In genomic region chr1:192880191-192880590, GRCh38 we compare ENCODE assay signal across 26 cellular contexts.
"Had no signal": no experiment of that assay in that cellular context is flagged by ENCODE, and none has a peak within 500 bp of the region (broad histone marks: within the 10 kb centered on the region; RNA-seq: fewer than 3 reads in every experiment).

No MANE protein-coding gene starts in this region.

- H3K27me3 Mint-ChIP-seq: progenitor cell of endocrine pancreas had no signal

- H3K27ac ChIP-seq: left lung, parathyroid adenoma, suprapubic skin, thyroid gland, vagina had no signal

- ATAC-seq: effector memory CD8-positive, alpha-beta T cell; natural killer cell; sciatic nerve; stimulated activated naive CD8-positive, alpha-beta T cell treated with anti-CD3 and anti-CD28 coated beads, Interleukin-15, amount 100 ng/mL, for 72 hours had no signal

- H3K4me3 ChIP-seq: heart right ventricle, left lung, lung, smooth muscle cell, suprapubic skin, thyroid gland, vagina had no signal

- H3K9me3 ChIP-seq: left lung, suprapubic skin, thyroid gland, vagina had no signal

- H3K79me2 ChIP-seq: parathyroid adenoma had no signal

- H3K4me2 ChIP-seq: smooth muscle cell had no signal

- H3K4me1 ChIP-seq: parathyroid adenoma, thyroid gland had no signal

- H2AFZ ChIP-seq: parathyroid adenoma had no signal

- H3K4me1 Mint-ChIP-seq: memory B cell; neural crest cell; stimulated activated naive CD8-positive, alpha-beta T cell treated with anti-CD3 and anti-CD28 coated beads, Interleukin-15, amount 100 ng/mL, for 72 hours had no signal

- H3K9me3 Mint-ChIP-seq: effector memory CD8-positive, alpha-beta T cell; memory B cell; natural killer cell; neural crest cell; stimulated activated naive CD8-positive, alpha-beta T cell treated with anti-CD3 and anti-CD28 coated beads, Interleukin-15, amount 100 ng/mL, for 72 hours had no signal

- H3K9ac ChIP-seq: parathyroid adenoma had no signal

- H3K27me3 ChIP-seq: heart right ventricle, left lung, suprapubic skin, thyroid gland, vagina had no signal

- H3K36me3 ChIP-seq: heart right ventricle, left lung, suprapubic skin, thyroid gland, vagina had no signal

- H3K27ac Mint-ChIP-seq: effector memory CD8-positive, alpha-beta T cell; memory B cell; natural killer cell; progenitor cell of endocrine pancreas; stimulated activated naive CD8-positive, alpha-beta T cell treated with anti-CD3 and anti-CD28 coated beads, Interleukin-15, amount 100 ng/mL, for 72 hours had no signal

- DNase-seq: cortex of kidney; effector memory CD8-positive, alpha-beta T cell; foreskin melanocyte; glutamatergic neuron; heart right ventricle; hippocampal formation; left cardiac atrium; left lung; natural killer cell; stimulated activated CD4-positive, alpha-beta T cell treated with anti-CD3 and anti-CD28 coated beads, Interleukin-12 subunit alpha, Interleukin-12 subunit beta, amount 100 ng/mL, for 4 hours; stimulated activated CD4-positive, alpha-beta T cell treated with anti-CD3 and anti-CD28 coated beads, Interleukin-1b, Interleukin-23, amount 100 ng/mL, for 48 hours; stimulated activated CD4-positive, alpha-beta T cell treated with anti-CD3 and anti-CD28 coated beads, Interleukin-4, amount 100 ng/mL, for 1 hour; stimulated activated CD8-positive, alpha-beta memory T cell treated with anti-CD3 and anti-CD28 coated beads, Interleukin-4, amount 100 ng/mL, for 48 hours; stimulated activated naive CD4-positive, alpha-beta T cell; stimulated activated naive CD8-positive, alpha-beta T cell treated with anti-CD3 and anti-CD28 coated beads, Interleukin-15, amount 100 ng/mL, for 72 hours; thyroid gland; trophoblast cell had no signal

- H3K4me3 Mint-ChIP-seq: effector memory CD8-positive, alpha-beta T cell; memory B cell; natural killer cell; neural crest cell; stimulated activated naive CD8-positive, alpha-beta T cell treated with anti-CD3 and anti-CD28 coated beads, Interleukin-15, amount 100 ng/mL, for 72 hours had no signal

- H3K36me3 Mint-ChIP-seq: memory B cell, natural killer cell had no signal
